ENCODE assay signal across 9 cellular contexts in the genomic region with DNA sequence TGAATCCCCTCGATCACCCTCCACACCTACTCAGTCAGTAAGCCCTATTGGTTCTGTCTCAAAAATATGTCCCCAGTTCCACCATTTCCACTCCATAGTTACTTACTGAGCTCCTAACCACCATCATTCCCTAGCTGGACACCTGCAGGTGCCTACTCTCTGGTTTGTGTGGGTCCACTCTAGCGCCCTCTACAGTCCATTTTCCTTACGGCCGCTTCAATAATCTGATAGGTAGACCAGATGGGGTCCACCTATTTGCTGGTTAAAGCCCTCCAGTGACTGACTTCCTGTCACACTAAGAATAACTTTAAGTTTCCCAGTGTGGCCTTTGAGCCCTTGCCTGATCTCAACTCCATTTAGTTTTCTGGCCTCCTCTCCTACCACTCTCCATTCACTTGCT. TPM values are rescaled to one million over a fixed set of nuclear protein-coding genes. Genes with fewer than 3 reads are reported as not detected.
DNase-seq lines count a peak whose midpoint lies in the region; ATAC-seq, FAIRE-seq and TF ChIP-seq lines count a peak whose summit lies in the region.
"Had no signal": no experiment of that assay in that cellular context is flagged by ENCODE, and none has a peak within 500 bp of the region (broad histone marks: within the 10 kb centered on the region; RNA-seq: fewer than 3 reads in every experiment).

No MANE protein-coding gene starts in this region.

- FAIRE-seq in astrocyte (lab: Jason Lieb, UNC) = no peak

- H3K27ac Mint-ChIP-seq in CD14-positive monocyte (no peak overlapping the region), HFFc6 (peak overlapping the region; percentile 25; the same call in 1 of the 2 replicates), astrocyte (ENCODE audit: unreplicated experiment) (peak overlapping the region; percentile 96)

- peaks cover 45% of the 10 kb centered on the region for H3K4me1 ChIP-seq in astrocyte (ENCODE audit: insufficient read depth, low read length)
- H3K4me1 ChIP-seq in mucosa of descending colon (ENCODE audit: low read depth) = peaks cover 19% of the 10 kb centered on the region

- H3K36me3 Mint-ChIP-seq in CD14-positive monocyte (no peaks in the 10 kb centered on the region), HFFc6 (ENCODE audit: low read depth) (no peaks in the 10 kb centered on the region), astrocyte (ENCODE audit: low read depth, unreplicated experiment) (peaks cover 8% of the 10 kb centered on the region)

- H2AFZ ChIP-seq in astrocyte (ENCODE audit: low read depth, low read length) = no peak overlapping the region

- ATAC-seq in GM18858 (IDR thresholded peaks at IDR 0.05; ENCODE audit: unreplicated experiment) = no peak
- ATAC-seq in mucosa of descending colon = no peak
- ATAC-seq: activated T-cell treated with anti-CD3 and anti-CD28 coated beads, Interleukin-2, amount 50 U/mL, for 4 hours had no signal

- peaks cover 14% of the 10 kb centered on the region for H3K79me2 ChIP-seq in astrocyte (ENCODE audit: insufficient read depth, low read length)

- peaks cover 3% of the 10 kb centered on the region for H4K20me1 ChIP-seq in astrocyte (ENCODE audit: insufficient read depth, low read length)

- H3K9ac ChIP-seq in astrocyte (ENCODE audit: low read length) = no peak overlapping the region

- intact Hi-C loops in CD14-positive monocyte (cut with micrococcal nuclease) = no loop called here
- intact Hi-C loops in mucosa of descending colon (cut with DNase I, micrococcal nuclease) = no loop called here

- TF ChIP-seq CTCF in CD14-positive monocyte (IDR thresholded peaks at IDR 0.05) (peak; percentile 8), HFFc6 (IDR thresholded peaks at IDR 0.05) (peak; percentile 69), astrocyte (IDR thresholded peaks at IDR 0.05; ENCODE audit: insufficient read depth, low read depth, low read length) (peak; percentile 33), mucosa of descending colon (IDR thresholded peaks at IDR 0.05) (no peak)

- H3K4me3 ChIP-seq in astrocyte (ENCODE audit: insufficient read depth, low read depth, low read length) = no peak overlapping the region
- no peak overlapping the region for H3K4me3 ChIP-seq in mucosa of descending colon

- no peak for DNase-seq in CD14-positive monocyte (ENCODE audit: low spot score)
- no peak for DNase-seq in HFFc6
- DNase-seq in astrocyte (ENCODE audit: low read depth) = no peak
- peak; percentile 45 for DNase-seq in left kidney (ENCODE audit: low read depth, low spot score)
- DNase-seq in stimulated activated CD4-positive, alpha-beta T cell treated with anti-CD3 and anti-CD28 coated beads, Interleukin-4, amount 100 ng/mL, for 4 hours = no peak
- DNase-seq in mucosa of descending colon = no peak
- no peak for DNase-seq in glomerular visceral epithelial cell (ENCODE audit: extremely low spot score)
- DNase-seq: activated T-cell treated with anti-CD3 and anti-CD28 coated beads, Interleukin-2, amount 50 U/mL, for 4 hours had no signal

- H3K27me3 ChIP-seq in astrocyte (ENCODE audit: insufficient read depth, low read length) = no peaks in the 10 kb centered on the region

- H3K4me3 Mint-ChIP-seq in CD14-positive monocyte (no peak overlapping the region), HFFc6 (no peak overlapping the region; the same call in 1 of the 2 replicates), astrocyte (ENCODE audit: unreplicated experiment) (no peak overlapping the region)
- H3K4me3 Mint-ChIP-seq: activated T-cell treated with anti-CD3 and anti-CD28 coated beads, Interleukin-2, amount 50 U/mL, for 4 hours had no signal

- H3K27ac ChIP-seq in astrocyte (ENCODE audit: low read depth, low read length) = peak overlapping the region; percentile 94

- no peaks in the 10 kb centered on the region for H3K9me3 ChIP-seq in astrocyte (ENCODE audit: insufficient read depth, low read depth, low read length)
- H3K9me3 ChIP-seq in mucosa of descending colon = no peaks in the 10 kb centered on the region

- H3K36me3 ChIP-seq in astrocyte (ENCODE audit: insufficient read depth, low read length) = no peaks in the 10 kb centered on the region
- H3K36me3 ChIP-seq in mucosa of descending colon (ENCODE audit: low read depth) = no peaks in the 10 kb centered on the region

- H3K4me2 ChIP-seq in astrocyte (ENCODE audit: low read length) = peak overlapping the region; percentile 100

- H3K4me1 Mint-ChIP-seq in CD14-positive monocyte (peaks cover 35% of the 10 kb centered on the region), HFFc6 (ENCODE audit: low read depth) (peaks cover 63% of the 10 kb centered on the region), astrocyte (ENCODE audit: low read depth, unreplicated experiment) (peaks cover 40% of the 10 kb centered on the region)

- peaks cover 18 to 30% (median 22%) of the 10 kb centered on the region in 3 donors for H3K27me3 Mint-ChIP-seq in CD14-positive monocyte (ENCODE audit: low read depth in 3 of 3)
- peaks cover 16% of the 10 kb centered on the region for H3K27me3 Mint-ChIP-seq in HFFc6 (ENCODE audit: insufficient read depth)
- no peaks in the 10 kb centered on the region for H3K27me3 Mint-ChIP-seq in astrocyte (ENCODE audit: low read depth, unreplicated experiment)

- H3K9me3 Mint-ChIP-seq in CD14-positive monocyte = peaks cover 0 to 2% (median 0%) of the 10 kb centered on the region in 7 donors
- H3K9me3 Mint-ChIP-seq in HFFc6 = no peaks in the 10 kb centered on the region
- no peaks in the 10 kb centered on the region for H3K9me3 Mint-ChIP-seq in astrocyte (ENCODE audit: unreplicated experiment)
- H3K9me3 Mint-ChIP-seq: activated T-cell treated with anti-CD3 and anti-CD28 coated beads, Interleukin-2, amount 50 U/mL, for 4 hours had no signal

RNA-seq across cellular contexts. Expression of a gene that starts 5.0 kb away (rescaled TPM):
- under 1 TPM in 1 of 2 donors, not detected in 1; 0.04 TPM for polyA plus RNA-seq in CD14-positive monocyte
- total RNA-seq in HFFc6 (2021; fragmentation: NEBNext Ultra II Directional; extraction: Animal tissue kit (Norgen Biotek cat#: 25700)) = 1 to 10 TPM; 2.0 to 4.2 (median 2.8) TPM
- total RNA-seq in astrocyte = 62.6 and 92.0 TPM in 2 replicates
- total RNA-seq in mucosa of descending colon = 10 to 100 TPM in 1 of 3 donors, 1 to 10 TPM in 2; 5.3 to 12.5 (median 6.1) TPM
- total RNA-seq: activated T-cell treated with anti-CD3 and anti-CD28 coated beads, Interleukin-2, amount 50 U/mL, for 4 hours had no signal

RNA-seq across cellular contexts. Expression of a gene that starts 44.6 kb away (rescaled TPM):
- 10 to 100 TPM in 1 of 2 donors, 1 to 10 TPM in 1; 8.2 to 31.6 TPM for polyA plus RNA-seq in CD14-positive monocyte
- total RNA-seq in HFFc6 (2021; fragmentation: NEBNext Ultra II Directional; extraction: Animal tissue kit (Norgen Biotek cat#: 25700)) = 10 to 100 TPM; 18.4 to 21.1 (median 20.2) TPM
- total RNA-seq in astrocyte (28.0 and 28.4 TPM in 2 replicates), mucosa of descending colon (10 to 100 TPM; 18.1 to 31.6 (median 21.4) TPM)

Comparison
In these comparisons a context has a peak if more than half of its experiments do, and no peak if none do; other contexts are left out.
1. H3K27ac Mint-ChIP-seq: peak in HFFc6 (single experiment) and astrocyte (single experiment); none in CD14-positive monocyte (0 of 7).